Comparison of ENCODE assay signal across 1 cellular context in genomic region chr2:20179755-20180594, GRCh38.
TF ChIP-seq lines count a peak whose summit lies in the region.

No MANE protein-coding gene starts in this region.

TF ChIP-seq in HepG2, 621 proteins besides CTCF, POLR2A, EP300 and RAD21 (continued from another document and continues in another):
- 0 out of 2 replicates have a peak, but pooled peaks have one; percentile 33 for TF ChIP-seq KIAA2018 (CRISPR knock-in tag; IDR thresholded peaks at IDR 0.05; ENCODE audit: borderline replicate concordance)
- TF ChIP-seq, protein P1, sequence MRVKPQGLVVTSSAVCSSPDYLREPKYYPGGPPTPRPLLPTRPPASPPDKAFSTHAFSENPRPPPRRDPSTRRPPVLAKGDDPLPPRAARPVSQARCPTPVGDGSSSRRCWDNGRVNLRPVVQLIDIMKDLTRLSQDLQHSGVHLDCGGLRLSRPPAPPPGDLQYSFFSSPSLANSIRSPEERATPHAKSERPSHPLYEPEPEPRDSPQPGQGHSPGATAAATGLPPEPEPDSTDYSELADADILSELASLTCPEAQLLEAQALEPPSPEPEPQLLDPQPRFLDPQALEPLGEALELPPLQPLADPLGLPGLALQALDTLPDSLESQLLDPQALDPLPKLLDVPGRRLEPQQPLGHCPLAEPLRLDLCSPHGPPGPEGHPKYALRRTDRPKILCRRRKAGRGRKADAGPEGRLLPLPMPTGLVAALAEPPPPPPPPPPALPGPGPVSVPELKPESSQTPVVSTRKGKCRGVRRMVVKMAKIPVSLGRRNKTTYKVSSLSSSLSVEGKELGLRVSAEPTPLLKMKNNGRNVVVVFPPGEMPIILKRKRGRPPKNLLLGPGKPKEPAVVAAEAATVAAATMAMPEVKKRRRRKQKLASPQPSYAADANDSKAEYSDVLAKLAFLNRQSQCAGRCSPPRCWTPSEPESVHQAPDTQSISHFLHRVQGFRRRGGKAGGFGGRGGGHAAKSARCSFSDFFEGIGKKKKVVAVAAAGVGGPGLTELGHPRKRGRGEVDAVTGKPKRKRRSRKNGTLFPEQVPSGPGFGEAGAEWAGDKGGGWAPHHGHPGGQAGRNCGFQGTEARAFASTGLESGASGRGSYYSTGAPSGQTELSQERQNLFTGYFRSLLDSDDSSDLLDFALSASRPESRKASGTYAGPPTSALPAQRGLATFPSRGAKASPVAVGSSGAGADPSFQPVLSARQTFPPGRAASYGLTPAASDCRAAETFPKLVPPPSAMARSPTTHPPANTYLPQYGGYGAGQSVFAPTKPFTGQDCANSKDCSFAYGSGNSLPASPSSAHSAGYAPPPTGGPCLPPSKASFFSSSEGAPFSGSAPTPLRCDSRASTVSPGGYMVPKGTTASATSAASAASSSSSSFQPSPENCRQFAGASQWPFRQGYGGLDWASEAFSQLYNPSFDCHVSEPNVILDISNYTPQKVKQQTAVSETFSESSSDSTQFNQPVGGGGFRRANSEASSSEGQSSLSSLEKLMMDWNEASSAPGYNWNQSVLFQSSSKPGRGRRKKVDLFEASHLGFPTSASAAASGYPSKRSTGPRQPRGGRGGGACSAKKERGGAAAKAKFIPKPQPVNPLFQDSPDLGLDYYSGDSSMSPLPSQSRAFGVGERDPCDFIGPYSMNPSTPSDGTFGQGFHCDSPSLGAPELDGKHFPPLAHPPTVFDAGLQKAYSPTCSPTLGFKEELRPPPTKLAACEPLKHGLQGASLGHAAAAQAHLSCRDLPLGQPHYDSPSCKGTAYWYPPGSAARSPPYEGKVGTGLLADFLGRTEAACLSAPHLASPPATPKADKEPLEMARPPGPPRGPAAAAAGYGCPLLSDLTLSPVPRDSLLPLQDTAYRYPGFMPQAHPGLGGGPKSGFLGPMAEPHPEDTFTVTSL (CRISPR knock-in tag; IDR thresholded peaks at IDR 0.05; ENCODE audit: borderline replicate concordance), result no peak
- no peak; the same call in 1 of the 2 replicates for TF ChIP-seq ZBTB46 (CRISPR knock-in tag; IDR thresholded peaks at IDR 0.05; ENCODE audit: borderline replicate concordance)
- TF ChIP-seq HNRNPLL (IDR thresholded peaks at IDR 0.05; ENCODE audit: low read depth, low read length, poor library complexity, severe bottlenecking), result peak; percentile 55
- TF ChIP-seq, protein P2, sequence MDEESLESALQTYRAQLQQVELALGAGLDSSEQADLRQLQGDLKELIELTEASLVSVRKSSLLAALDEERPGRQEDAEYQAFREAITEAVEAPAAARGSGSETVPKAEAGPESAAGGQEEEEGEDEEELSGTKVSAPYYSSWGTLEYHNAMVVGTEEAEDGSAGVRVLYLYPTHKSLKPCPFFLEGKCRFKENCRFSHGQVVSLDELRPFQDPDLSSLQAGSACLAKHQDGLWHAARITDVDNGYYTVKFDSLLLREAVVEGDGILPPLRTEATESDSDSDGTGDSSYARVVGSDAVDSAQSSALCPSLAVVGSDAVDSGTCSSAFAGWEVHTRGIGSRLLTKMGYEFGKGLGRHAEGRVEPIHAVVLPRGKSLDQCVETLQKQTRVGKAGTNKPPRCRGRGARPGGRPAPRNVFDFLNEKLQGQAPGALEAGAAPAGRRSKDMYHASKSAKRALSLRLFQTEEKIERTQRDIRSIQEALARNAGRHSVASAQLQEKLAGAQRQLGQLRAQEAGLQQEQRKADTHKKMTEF (CRISPR knock-in tag; IDR thresholded peaks at IDR 0.05), result peak; percentile 76
- peak; percentile 54; the same call in 1 of the 2 replicates for TF ChIP-seq ADNP (CRISPR knock-in tag; IDR thresholded peaks at IDR 0.05)
- peak; percentile 96; the same call in 1 of the 2 replicates for TF ChIP-seq SSRP1 (CRISPR knock-in tag; IDR thresholded peaks at IDR 0.05)
- TF ChIP-seq KDM4B (CRISPR knock-in tag; IDR thresholded peaks at IDR 0.05), result 0 out of 2 replicates have a peak, but pooled peaks have one; percentile 20
- no peak for TF ChIP-seq SRSF9 (IDR thresholded peaks at IDR 0.05; ENCODE audit: borderline replicate concordance, insufficient read depth, low read depth, low read length, poor library complexity, severe bottlenecking)
- TF ChIP-seq SMYD3 (CRISPR knock-in tag; IDR thresholded peaks at IDR 0.05), result peak; percentile 98
- peak; percentile 63; the same call in 1 of the 2 replicates for TF ChIP-seq GABPB1 (CRISPR knock-in tag; IDR thresholded peaks at IDR 0.05)
- peak; percentile 80; the same call in 1 of the 2 replicates for TF ChIP-seq ZNF430 (CRISPR knock-in tag; IDR thresholded peaks at IDR 0.05)
- no peak; the same call in 1 of the 2 replicates for TF ChIP-seq ZSCAN22 (CRISPR knock-in tag; IDR thresholded peaks at IDR 0.05)
- TF ChIP-seq SETDB1 (CRISPR knock-in tag; IDR thresholded peaks at IDR 0.05; ENCODE audit: borderline replicate concordance), result no peak
- TF ChIP-seq, protein P3, sequence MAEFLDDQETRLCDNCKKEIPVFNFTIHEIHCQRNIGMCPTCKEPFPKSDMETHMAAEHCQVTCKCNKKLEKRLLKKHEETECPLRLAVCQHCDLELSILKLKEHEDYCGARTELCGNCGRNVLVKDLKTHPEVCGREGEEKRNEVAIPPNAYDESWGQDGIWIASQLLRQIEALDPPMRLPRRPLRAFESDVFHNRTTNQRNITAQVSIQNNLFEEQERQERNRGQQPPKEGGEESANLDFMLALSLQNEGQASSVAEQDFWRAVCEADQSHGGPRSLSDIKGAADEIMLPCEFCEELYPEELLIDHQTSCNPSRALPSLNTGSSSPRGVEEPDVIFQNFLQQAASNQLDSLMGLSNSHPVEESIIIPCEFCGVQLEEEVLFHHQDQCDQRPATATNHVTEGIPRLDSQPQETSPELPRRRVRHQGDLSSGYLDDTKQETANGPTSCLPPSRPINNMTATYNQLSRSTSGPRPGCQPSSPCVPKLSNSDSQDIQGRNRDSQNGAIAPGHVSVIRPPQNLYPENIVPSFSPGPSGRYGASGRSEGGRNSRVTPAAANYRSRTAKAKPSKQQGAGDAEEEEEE (CRISPR knock-in tag; IDR thresholded peaks at IDR 0.05; ENCODE audit: borderline replicate concordance), result no peak; the same call in 1 of the 2 replicates
- peak; percentile 43 for TF ChIP-seq FOXA3 (CRISPR knock-in tag; IDR thresholded peaks at IDR 0.05)
- TF ChIP-seq ZNF318 (CRISPR knock-in tag; IDR thresholded peaks at IDR 0.05), result no peak; the same call in 1 of the 2 replicates
- TF ChIP-seq TARDBP (CRISPR knock-in tag; IDR thresholded peaks at IDR 0.05), result peak; percentile 90
- TF ChIP-seq ZNF562 (CRISPR knock-in tag; IDR thresholded peaks at IDR 0.05; ENCODE audit: borderline replicate concordance), result no peak
- TF ChIP-seq ZNF776 (CRISPR knock-in tag; IDR thresholded peaks at IDR 0.05), result peak; percentile 57
- no peak for TF ChIP-seq MATR3 (CRISPR knock-in tag; IDR thresholded peaks at IDR 0.05)
- peak; percentile 75 for TF ChIP-seq ZNF292 (CRISPR knock-in tag; IDR thresholded peaks at IDR 0.05; ENCODE audit: borderline replicate concordance, low read depth)
- no peak for TF ChIP-seq ZNF260 (CRISPR knock-in tag; IDR thresholded peaks at IDR 0.05; ENCODE audit: borderline replicate concordance, low read depth)
- TF ChIP-seq ZNF251 (CRISPR knock-in tag; IDR thresholded peaks at IDR 0.05), result no peak
